ENCODE assay signal across 1 cellular context in the genomic region with DNA sequence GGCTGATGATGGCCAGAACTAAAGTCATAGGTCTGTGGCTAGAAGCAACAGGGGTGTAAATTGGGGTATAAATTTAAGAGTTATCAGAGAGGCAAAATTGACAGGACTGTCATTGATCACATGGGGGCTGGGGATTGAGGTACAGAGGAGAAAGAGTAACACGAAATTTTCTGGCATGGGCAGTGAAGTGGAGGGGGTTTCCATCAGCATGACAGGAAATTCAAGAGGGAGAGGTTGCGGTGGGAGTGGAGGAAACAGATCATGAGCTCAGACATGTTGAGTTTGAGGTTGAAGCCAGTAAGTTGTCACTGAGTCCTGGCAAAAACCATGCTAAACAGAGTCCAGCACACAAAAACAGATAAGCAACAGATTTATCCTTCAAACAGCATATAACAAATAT.
TF ChIP-seq lines count a peak whose summit lies in the region.

No MANE protein-coding gene starts in this region.

TF ChIP-seq in GM12878, 131 proteins besides CTCF, POLR2A, EP300 and RAD21 (continued from another document):
- TF ChIP-seq RCOR1 (conservative IDR thresholded peaks at IDR 0.05; ENCODE audit: low read depth, low read length) (no peak), CREB1 (IDR thresholded peaks at IDR 0.05; ENCODE audit: low read depth) (peak; percentile 43; the same call in 1 of the 2 replicates), JUNB (IDR thresholded peaks at IDR 0.05) (no peak), ZNF207 (IDR thresholded peaks at IDR 0.05; ENCODE audit: borderline replicate concordance) (no peak), CHD2 (IDR thresholded peaks at IDR 0.05; ENCODE audit: borderline replicate concordance, low read depth, low read length) (no peak), IKZF1 (conservative IDR thresholded peaks at IDR 0.05) (no peak), IKZF2 (IDR thresholded peaks at IDR 0.05) (0 out of 4 replicates have a peak, but pooled peaks of 1 of the 2 experiments have one; percentile 21), NR2C1 (IDR thresholded peaks at IDR 0.05) (no peak), ZNF622 (IDR thresholded peaks at IDR 0.05) (no peak), SREBF2 (IDR thresholded peaks at IDR 0.05; ENCODE audit: low read length) (no peak), YY1 (IDR thresholded peaks at IDR 0.05; ENCODE audit: low read depth, low read length) (peak; percentile 52; the same call in 1 of the 2 replicates), KLF5 (IDR thresholded peaks at IDR 0.05; ENCODE audit: partially characterized antibody) (no peak), NBN (IDR thresholded peaks at IDR 0.05) (no peak), TARDBP (IDR thresholded peaks at IDR 0.05; ENCODE audit: borderline replicate concordance) (no peak), NFIC (IDR thresholded peaks at IDR 0.05; ENCODE audit: low read depth, low read length) (peak; percentile 50; the same call in 1 of the 2 replicates), FOS (IDR thresholded peaks at IDR 0.05; ENCODE audit: borderline replicate concordance, extremely low read depth, insufficient read length) (no peak), PAX8 (IDR thresholded peaks at IDR 0.05) (no peak), SUPT20H (IDR thresholded peaks at IDR 0.05; ENCODE audit: borderline replicate concordance, control insufficient read depth, low read depth, low read length) (no peak), BACH1 (IDR thresholded peaks at IDR 0.05; ENCODE audit: borderline replicate concordance) (no peak), CREM (IDR thresholded peaks at IDR 0.05; ENCODE audit: low read depth) (no peak), PAX5 (IDR thresholded peaks at IDR 0.05; ENCODE audit: borderline replicate concordance, low read depth, low read length) (no peak), ESRRA (IDR thresholded peaks at IDR 0.05; ENCODE audit: low read length) (no peak), RUNX3 (IDR thresholded peaks at IDR 0.05; ENCODE audit: low read length) (peak; percentile 88)
- TF ChIP-seq, protein P1, sequence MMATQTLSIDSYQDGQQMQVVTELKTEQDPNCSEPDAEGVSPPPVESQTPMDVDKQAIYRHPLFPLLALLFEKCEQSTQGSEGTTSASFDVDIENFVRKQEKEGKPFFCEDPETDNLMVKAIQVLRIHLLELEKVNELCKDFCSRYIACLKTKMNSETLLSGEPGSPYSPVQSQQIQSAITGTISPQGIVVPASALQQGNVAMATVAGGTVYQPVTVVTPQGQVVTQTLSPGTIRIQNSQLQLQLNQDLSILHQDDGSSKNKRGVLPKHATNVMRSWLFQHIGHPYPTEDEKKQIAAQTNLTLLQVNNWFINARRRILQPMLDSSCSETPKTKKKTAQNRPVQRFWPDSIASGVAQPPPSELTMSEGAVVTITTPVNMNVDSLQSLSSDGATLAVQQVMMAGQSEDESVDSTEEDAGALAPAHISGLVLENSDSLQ (IDR thresholded peaks at IDR 0.05) = peak; percentile 12; the same call in 1 of the 2 replicates
- TF ChIP-seq, protein P2, sequence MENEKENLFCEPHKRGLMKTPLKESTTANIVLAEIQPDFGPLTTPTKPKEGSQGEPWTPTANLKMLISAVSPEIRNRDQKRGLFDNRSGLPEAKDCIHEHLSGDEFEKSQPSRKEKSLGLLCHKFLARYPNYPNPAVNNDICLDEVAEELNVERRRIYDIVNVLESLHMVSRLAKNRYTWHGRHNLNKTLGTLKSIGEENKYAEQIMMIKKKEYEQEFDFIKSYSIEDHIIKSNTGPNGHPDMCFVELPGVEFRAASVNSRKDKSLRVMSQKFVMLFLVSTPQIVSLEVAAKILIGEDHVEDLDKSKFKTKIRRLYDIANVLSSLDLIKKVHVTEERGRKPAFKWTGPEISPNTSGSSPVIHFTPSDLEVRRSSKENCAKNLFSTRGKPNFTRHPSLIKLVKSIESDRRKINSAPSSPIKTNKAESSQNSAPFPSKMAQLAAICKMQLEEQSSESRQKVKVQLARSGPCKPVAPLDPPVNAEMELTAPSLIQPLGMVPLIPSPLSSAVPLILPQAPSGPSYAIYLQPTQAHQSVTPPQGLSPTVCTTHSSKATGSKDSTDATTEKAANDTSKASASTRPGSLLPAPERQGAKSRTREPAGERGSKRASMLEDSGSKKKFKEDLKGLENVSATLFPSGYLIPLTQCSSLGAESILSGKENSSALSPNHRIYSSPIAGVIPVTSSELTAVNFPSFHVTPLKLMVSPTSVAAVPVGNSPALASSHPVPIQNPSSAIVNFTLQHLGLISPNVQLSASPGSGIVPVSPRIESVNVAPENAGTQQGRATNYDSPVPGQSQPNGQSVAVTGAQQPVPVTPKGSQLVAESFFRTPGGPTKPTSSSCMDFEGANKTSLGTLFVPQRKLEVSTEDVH (IDR thresholded peaks at IDR 0.05; ENCODE audit: low read depth, partially characterized antibody) = no peak
- TF ChIP-seq, protein P3, sequence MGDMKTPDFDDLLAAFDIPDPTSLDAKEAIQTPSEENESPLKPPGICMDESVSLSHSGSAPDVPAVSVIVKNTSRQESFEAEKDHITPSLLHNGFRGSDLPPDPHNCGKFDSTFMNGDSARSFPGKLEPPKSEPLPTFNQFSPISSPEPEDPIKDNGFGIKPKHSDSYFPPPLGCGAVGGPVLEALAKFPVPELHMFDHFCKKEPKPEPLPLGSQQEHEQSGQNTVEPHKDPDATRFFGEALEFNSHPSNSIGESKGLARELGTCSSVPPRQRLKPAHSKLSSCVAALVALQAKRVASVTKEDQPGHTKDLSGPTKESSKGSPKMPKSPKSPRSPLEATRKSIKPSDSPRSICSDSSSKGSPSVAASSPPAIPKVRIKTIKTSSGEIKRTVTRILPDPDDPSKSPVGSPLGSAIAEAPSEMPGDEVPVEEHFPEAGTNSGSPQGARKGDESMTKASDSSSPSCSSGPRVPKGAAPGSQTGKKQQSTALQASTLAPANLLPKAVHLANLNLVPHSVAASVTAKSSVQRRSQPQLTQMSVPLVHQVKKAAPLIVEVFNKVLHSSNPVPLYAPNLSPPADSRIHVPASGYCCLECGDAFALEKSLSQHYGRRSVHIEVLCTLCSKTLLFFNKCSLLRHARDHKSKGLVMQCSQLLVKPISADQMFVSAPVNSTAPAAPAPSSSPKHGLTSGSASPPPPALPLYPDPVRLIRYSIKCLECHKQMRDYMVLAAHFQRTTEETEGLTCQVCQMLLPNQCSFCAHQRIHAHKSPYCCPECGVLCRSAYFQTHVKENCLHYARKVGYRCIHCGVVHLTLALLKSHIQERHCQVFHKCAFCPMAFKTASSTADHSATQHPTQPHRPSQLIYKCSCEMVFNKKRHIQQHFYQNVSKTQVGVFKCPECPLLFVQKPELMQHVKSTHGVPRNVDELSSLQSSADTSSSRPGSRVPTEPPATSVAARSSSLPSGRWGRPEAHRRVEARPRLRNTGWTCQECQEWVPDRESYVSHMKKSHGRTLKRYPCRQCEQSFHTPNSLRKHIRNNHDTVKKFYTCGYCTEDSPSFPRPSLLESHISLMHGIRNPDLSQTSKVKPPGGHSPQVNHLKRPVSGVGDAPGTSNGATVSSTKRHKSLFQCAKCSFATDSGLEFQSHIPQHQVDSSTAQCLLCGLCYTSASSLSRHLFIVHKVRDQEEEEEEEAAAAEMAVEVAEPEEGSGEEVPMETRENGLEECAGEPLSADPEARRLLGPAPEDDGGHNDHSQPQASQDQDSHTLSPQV (IDR thresholded peaks at IDR 0.05) = no peak
- TF ChIP-seq, protein P4, sequence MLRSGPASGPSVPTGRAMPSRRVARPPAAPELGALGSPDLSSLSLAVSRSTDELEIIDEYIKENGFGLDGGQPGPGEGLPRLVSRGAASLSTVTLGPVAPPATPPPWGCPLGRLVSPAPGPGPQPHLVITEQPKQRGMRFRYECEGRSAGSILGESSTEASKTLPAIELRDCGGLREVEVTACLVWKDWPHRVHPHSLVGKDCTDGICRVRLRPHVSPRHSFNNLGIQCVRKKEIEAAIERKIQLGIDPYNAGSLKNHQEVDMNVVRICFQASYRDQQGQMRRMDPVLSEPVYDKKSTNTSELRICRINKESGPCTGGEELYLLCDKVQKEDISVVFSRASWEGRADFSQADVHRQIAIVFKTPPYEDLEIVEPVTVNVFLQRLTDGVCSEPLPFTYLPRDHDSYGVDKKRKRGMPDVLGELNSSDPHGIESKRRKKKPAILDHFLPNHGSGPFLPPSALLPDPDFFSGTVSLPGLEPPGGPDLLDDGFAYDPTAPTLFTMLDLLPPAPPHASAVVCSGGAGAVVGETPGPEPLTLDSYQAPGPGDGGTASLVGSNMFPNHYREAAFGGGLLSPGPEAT (IDR thresholded peaks at IDR 0.05; ENCODE audit: low read depth) = peak; percentile 70
- TF ChIP-seq, protein P5, sequence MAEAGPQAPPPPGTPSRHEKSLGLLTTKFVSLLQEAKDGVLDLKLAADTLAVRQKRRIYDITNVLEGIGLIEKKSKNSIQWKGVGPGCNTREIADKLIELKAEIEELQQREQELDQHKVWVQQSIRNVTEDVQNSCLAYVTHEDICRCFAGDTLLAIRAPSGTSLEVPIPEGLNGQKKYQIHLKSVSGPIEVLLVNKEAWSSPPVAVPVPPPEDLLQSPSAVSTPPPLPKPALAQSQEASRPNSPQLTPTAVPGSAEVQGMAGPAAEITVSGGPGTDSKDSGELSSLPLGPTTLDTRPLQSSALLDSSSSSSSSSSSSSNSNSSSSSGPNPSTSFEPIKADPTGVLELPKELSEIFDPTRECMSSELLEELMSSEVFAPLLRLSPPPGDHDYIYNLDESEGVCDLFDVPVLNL (IDR thresholded peaks at IDR 0.05; ENCODE audit: low read depth, low read length) = no peak
- TF ChIP-seq, protein P6, sequence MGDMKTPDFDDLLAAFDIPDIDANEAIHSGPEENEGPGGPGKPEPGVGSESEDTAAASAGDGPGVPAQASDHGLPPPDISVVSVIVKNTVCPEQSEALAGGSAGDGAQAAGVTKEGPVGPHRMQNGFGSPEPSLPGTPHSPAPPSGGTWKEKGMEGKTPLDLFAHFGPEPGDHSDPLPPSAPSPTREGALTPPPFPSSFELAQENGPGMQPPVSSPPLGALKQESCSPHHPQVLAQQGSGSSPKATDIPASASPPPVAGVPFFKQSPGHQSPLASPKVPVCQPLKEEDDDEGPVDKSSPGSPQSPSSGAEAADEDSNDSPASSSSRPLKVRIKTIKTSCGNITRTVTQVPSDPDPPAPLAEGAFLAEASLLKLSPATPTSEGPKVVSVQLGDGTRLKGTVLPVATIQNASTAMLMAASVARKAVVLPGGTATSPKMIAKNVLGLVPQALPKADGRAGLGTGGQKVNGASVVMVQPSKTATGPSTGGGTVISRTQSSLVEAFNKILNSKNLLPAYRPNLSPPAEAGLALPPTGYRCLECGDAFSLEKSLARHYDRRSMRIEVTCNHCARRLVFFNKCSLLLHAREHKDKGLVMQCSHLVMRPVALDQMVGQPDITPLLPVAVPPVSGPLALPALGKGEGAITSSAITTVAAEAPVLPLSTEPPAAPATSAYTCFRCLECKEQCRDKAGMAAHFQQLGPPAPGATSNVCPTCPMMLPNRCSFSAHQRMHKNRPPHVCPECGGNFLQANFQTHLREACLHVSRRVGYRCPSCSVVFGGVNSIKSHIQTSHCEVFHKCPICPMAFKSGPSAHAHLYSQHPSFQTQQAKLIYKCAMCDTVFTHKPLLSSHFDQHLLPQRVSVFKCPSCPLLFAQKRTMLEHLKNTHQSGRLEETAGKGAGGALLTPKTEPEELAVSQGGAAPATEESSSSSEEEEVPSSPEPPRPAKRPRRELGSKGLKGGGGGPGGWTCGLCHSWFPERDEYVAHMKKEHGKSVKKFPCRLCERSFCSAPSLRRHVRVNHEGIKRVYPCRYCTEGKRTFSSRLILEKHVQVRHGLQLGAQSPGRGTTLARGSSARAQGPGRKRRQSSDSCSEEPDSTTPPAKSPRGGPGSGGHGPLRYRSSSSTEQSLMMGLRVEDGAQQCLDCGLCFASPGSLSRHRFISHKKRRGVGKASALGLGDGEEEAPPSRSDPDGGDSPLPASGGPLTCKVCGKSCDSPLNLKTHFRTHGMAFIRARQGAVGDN (IDR thresholded peaks at IDR 0.05) = peak; percentile 66
- TF ChIP-seq, protein P7, sequence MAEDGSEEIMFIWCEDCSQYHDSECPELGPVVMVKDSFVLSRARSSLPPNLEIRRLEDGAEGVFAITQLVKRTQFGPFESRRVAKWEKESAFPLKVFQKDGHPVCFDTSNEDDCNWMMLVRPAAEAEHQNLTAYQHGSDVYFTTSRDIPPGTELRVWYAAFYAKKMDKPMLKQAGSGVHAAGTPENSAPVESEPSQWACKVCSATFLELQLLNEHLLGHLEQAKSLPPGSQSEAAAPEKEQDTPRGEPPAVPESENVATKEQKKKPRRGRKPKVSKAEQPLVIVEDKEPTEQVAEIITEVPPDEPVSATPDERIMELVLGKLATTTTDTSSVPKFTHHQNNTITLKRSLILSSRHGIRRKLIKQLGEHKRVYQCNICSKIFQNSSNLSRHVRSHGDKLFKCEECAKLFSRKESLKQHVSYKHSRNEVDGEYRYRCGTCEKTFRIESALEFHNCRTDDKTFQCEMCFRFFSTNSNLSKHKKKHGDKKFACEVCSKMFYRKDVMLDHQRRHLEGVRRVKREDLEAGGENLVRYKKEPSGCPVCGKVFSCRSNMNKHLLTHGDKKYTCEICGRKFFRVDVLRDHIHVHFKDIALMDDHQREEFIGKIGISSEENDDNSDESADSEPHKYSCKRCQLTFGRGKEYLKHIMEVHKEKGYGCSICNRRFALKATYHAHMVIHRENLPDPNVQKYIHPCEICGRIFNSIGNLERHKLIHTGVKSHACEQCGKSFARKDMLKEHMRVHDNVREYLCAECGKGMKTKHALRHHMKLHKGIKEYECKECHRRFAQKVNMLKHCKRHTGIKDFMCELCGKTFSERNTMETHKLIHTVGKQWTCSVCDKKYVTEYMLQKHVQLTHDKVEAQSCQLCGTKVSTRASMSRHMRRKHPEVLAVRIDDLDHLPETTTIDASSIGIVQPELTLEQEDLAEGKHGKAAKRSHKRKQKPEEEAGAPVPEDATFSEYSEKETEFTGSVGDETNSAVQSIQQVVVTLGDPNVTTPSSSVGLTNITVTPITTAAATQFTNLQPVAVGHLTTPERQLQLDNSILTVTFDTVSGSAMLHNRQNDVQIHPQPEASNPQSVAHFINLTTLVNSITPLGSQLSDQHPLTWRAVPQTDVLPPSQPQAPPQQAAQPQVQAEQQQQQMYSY (CRISPR knock-in tag; IDR thresholded peaks at IDR 0.05) = no peak
- TF ChIP-seq, protein P8, sequence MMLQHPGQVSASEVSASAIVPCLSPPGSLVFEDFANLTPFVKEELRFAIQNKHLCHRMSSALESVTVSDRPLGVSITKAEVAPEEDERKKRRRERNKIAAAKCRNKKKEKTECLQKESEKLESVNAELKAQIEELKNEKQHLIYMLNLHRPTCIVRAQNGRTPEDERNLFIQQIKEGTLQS (IDR thresholded peaks at IDR 0.05; ENCODE audit: borderline replicate concordance, extremely low read depth, low read depth, low read length) = no peak
- TF ChIP-seq, protein P9, sequence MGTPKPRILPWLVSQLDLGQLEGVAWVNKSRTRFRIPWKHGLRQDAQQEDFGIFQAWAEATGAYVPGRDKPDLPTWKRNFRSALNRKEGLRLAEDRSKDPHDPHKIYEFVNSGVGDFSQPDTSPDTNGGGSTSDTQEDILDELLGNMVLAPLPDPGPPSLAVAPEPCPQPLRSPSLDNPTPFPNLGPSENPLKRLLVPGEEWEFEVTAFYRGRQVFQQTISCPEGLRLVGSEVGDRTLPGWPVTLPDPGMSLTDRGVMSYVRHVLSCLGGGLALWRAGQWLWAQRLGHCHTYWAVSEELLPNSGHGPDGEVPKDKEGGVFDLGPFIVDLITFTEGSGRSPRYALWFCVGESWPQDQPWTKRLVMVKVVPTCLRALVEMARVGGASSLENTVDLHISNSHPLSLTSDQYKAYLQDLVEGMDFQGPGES (IDR thresholded peaks at IDR 0.05) = no peak
